10 cellular contexts compared by ENCODE assay signal in genomic region chr10:86648706-86649426, GRCh38. TPM values are rescaled to one million over a fixed set of nuclear protein-coding genes. Genes with fewer than 3 reads are reported as not detected.
DNase-seq lines count a peak whose midpoint lies in the region; ATAC-seq and TF ChIP-seq lines count a peak whose summit lies in the region.
"Had no signal": no experiment of that assay in that cellular context is flagged by ENCODE, and none has a peak within 500 bp of the region (broad histone marks: within the 10 kb centered on the region; RNA-seq: fewer than 3 reads in every experiment).

No MANE protein-coding gene starts in this region.

- no peak overlapping the region for H3K27ac ChIP-seq in aorta (ENCODE audit: low read depth in 1 of 2, low read length in 2 of 2)

- intact Hi-C loops in aorta (cut with DNase I): no loop called here

- TF ChIP-seq CTCF in brain (conservative IDR thresholded peaks at IDR 0.05): no peak

- H3K9me3 ChIP-seq in aorta (ENCODE audit: control insufficient read depth, low read length): no peaks in the 10 kb centered on the region

- H3K27me3 ChIP-seq in aorta (ENCODE audit: control insufficient read depth in 1 of 2, insufficient read depth in 2 of 2, low read length in 1 of 2): no peaks in the 10 kb centered on the region

- no peak overlapping the region for H3K4me3 ChIP-seq in aorta (ENCODE audit: low read length in 2 of 2)

- H3K4me3 Mint-ChIP-seq in brain: no peak overlapping the region

- H3K4me1 ChIP-seq in aorta (ENCODE audit: control insufficient read depth in 1 of 2, insufficient read depth in 2 of 2, low read length in 2 of 2): no peaks in the 10 kb centered on the region

- H3K9me3 Mint-ChIP-seq in brain: no peaks in the 10 kb centered on the region

- DNase-seq in activated effector memory CD4-positive, alpha-beta T cell treated with anti-CD3 and anti-CD28 coated beads, Interleukin-2, amount 50 U/mL, for 16 hours: peak; percentile 21
- DNase-seq in activated effector memory CD4-positive, alpha-beta T cell treated with Interleukin-2 at 50 U/mL for 16 hours: no peak
- peak; percentile 41 for DNase-seq in left lobe of liver (ENCODE audit: low spot score)
- DNase-seq in aorta: peak in 1 of 2 donors; percentile 84
- no peak for DNase-seq in SIG-M5 (lab: John Stamatoyannopoulos, UW)
- no peak for DNase-seq in OCI-M1 (lab: John Stamatoyannopoulos, UW)
- DNase-seq in DMS114 treated with DMSO at 0.1 percent for 48 hours (lab: John Stamatoyannopoulos, UW; ENCODE audit: unreplicated experiment): no peak
- DNase-seq: mesendoderm; stimulated activated naive CD4-positive, alpha-beta T cell treated with Interleukin-2 at 50 U/mL for 16 hours had no signal

- peaks cover 2% of the 10 kb centered on the region for H3K27me3 Mint-ChIP-seq in brain

- no peaks in the 10 kb centered on the region for H3K36me3 ChIP-seq in aorta (ENCODE audit: control insufficient read depth in 1 of 2, insufficient read depth in 2 of 2, low read length in 1 of 2)

- H3K4me1 Mint-ChIP-seq in brain: peaks cover 40% of the 10 kb centered on the region

- peak overlapping the region in 3 of 5 experiments; percentile 74 to 75 (median 75) for H3K27ac Mint-ChIP-seq in brain

- 54 to 58% methylated on average over 9 of the region's 9 CpGs for WGBS in aorta, 2 donors

- peak; percentile 19 for ATAC-seq in left lobe of liver
- peak; percentile 57 for ATAC-seq in aorta (ENCODE audit: low FRiP score)

- no peaks in the 10 kb centered on the region for H3K36me3 Mint-ChIP-seq in brain

RNA-seq across cellular contexts. Expression of gene OPN4, which starts 5.5 kb away (rescaled TPM):
- polyA plus RNA-seq in brain (ENCODE audit: insufficient read depth, low read depth, low replicate concordance): 0.27 TPM
- total RNA-seq in left lobe of liver: not detected
- under 1 TPM in 1 of 2 donors, not detected in 1; 0.36 TPM for total RNA-seq in aorta
- not detected for polyA plus RNA-seq in aorta

RNA-seq across cellular contexts. Expression of gene LDB3, which starts 19.4 kb away (rescaled TPM):
- polyA plus RNA-seq in brain (ENCODE audit: insufficient read depth, low read depth, low replicate concordance) (14.4 TPM), aorta (10 to 100 TPM; 11.0 to 32.6 TPM)
- total RNA-seq in left lobe of liver (0.20 TPM), aorta (100 to 1,000 TPM in 1 of 2 donors, 10 to 100 TPM in 1; 67.9 to 132 TPM)

Comparison
In these comparisons a context has a peak if more than half of its experiments do, and no peak if none do; other contexts are left out.
1. DNase-seq: peak in activated effector memory CD4-positive, alpha-beta T cell treated with anti-CD3 and anti-CD28 coated beads, Interleukin-2, amount 50 U/mL, for 16 hours (single experiment) and left lobe of liver (single experiment); none in activated effector memory CD4-positive, alpha-beta T cell treated with Interleukin-2 at 50 U/mL for 16 hours (single experiment), SIG-M5 (single experiment), OCI-M1 (single experiment) and DMS114 treated with DMSO at 0.1 percent for 48 hours (single experiment).
2. RNA of gene LDB3, which starts 19.4 kb away (total RNA-seq): 67.9 to 132 TPM in aorta; 0.20 TPM in left lobe of liver (single experiment); every median in the first group is over 10 times any median in the second.